In the genomic region with DNA sequence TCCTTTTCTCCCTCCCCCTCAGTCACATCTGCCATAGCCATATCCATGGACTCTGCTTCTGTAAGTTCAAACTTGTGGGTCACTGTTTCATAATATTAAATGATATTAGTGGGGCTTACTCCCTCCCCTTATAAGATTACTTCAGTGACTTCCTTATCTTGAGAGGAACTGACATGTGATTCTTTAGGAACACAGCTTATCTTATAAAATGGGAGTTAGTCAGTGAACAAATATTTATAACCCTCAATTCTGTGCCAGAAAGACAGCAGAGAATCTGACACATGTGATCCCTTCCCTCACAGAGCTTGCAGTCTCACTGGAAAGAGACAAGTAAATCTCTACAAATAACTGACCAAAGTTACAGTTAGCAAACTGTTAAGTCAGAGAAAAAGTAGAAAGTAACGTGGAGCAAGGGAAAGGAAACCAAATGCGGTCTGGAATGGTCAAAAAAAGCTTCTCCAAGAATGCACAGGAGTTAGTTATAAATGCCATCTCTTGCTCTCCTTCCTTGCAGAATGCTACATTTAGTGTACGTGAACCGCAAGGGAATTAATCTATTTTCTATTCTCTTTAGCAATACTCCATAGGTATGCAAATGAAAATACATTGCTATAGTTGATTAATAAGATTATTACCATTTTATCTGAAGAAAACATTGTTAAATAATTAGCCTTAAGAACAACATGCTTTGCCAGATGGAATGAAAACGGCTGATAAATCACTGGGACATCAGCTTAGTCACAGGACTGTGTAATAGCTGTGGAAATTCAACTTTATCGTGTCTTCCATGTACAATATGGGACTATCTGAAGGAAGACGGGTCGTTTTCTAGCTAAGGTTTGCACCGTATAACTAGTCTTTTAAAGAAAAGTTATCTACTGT, we compare ENCODE assay signal across 1 cellular context.
TF ChIP-seq lines count a peak whose summit lies in the region.

No MANE protein-coding gene starts in this region.

TF ChIP-seq in HCT116, 20 proteins besides CTCF, POLR2A, EP300 and RAD21 (continued from another document):
- TF ChIP-seq CBX3 (IDR thresholded peaks at IDR 0.05; ENCODE audit: low read depth) (no peak), SP1 (IDR thresholded peaks at IDR 0.05; ENCODE audit: low read depth) (peak; percentile 47), SIN3A (IDR thresholded peaks at IDR 0.05; ENCODE audit: low read depth) (no peak; the same call in 1 of the 2 replicates), ELF1 (IDR thresholded peaks at IDR 0.05; ENCODE audit: borderline replicate concordance, low read depth) (no peak), MAX (IDR thresholded peaks at IDR 0.05) (no peak; the same call in 1 of the 2 replicates), TCF7L2 (IDR thresholded peaks at IDR 0.05; ENCODE audit: borderline replicate concordance, extremely low read depth, insufficient read depth, insufficient read length) (no peak), ZNF274 (IDR thresholded peaks at IDR 0.05; ENCODE audit: low read depth, low read length) (no peak), SRF (IDR thresholded peaks at IDR 0.05; ENCODE audit: low read depth) (no peak), FOSL1 (IDR thresholded peaks at IDR 0.05; ENCODE audit: low read depth) (peak; percentile 42; the same call in 1 of the 2 replicates), ZBTB33 (IDR thresholded peaks at IDR 0.05; ENCODE audit: extremely low read depth, insufficient replicate concordance, low read length) (no peak), CEBPB (IDR thresholded peaks at IDR 0.05; ENCODE audit: low read depth) (no peak), POLR2AphosphoS5 (IDR thresholded peaks at IDR 0.05; ENCODE audit: low read depth, low read length) (no peak), EZH2phosphoT487 (IDR thresholded peaks at IDR 0.05; ENCODE audit: borderline replicate concordance) (no peak), ZFX (IDR thresholded peaks at IDR 0.05) (no peak), JUND (IDR thresholded peaks at IDR 0.05) (peak; percentile 72)
- TF ChIP-seq, protein P1, sequence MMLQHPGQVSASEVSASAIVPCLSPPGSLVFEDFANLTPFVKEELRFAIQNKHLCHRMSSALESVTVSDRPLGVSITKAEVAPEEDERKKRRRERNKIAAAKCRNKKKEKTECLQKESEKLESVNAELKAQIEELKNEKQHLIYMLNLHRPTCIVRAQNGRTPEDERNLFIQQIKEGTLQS (IDR thresholded peaks at IDR 0.05), result no peak
